In genomic region chrX:16459008-16459407, GRCh38 we compare ENCODE assay signal across 7 cellular contexts.
"Had no signal": no experiment of that assay in that cellular context is flagged by ENCODE, and none has a peak within 500 bp of the region (broad histone marks: within the 10 kb centered on the region; RNA-seq: fewer than 3 reads in every experiment).

No MANE protein-coding gene starts in this region.

- H3K9me3 Mint-ChIP-seq: GM23338, HFFc6 had no signal

- H3K27ac ChIP-seq: HL-60 had no signal

- H3K27ac Mint-ChIP-seq: GM23338, HFFc6 had no signal

- H3K36me3 ChIP-seq: HAP-1 had no signal

- DNase-seq: H7, HFFc6 had no signal

- H3K4me3 Mint-ChIP-seq: GM23338, HFFc6 had no signal

- H3K4me3 ChIP-seq: GM23338, HAP-1, K562 had no signal

- H3K9me3 ChIP-seq: HAP-1 had no signal

- H3K4me2 ChIP-seq: GM23338 had no signal

- H2AFZ ChIP-seq: GM23338 had no signal

- FAIRE-seq: HepG2, K562 had no signal
